ENCODE assay signal across 1 cellular context in the genomic region with DNA sequence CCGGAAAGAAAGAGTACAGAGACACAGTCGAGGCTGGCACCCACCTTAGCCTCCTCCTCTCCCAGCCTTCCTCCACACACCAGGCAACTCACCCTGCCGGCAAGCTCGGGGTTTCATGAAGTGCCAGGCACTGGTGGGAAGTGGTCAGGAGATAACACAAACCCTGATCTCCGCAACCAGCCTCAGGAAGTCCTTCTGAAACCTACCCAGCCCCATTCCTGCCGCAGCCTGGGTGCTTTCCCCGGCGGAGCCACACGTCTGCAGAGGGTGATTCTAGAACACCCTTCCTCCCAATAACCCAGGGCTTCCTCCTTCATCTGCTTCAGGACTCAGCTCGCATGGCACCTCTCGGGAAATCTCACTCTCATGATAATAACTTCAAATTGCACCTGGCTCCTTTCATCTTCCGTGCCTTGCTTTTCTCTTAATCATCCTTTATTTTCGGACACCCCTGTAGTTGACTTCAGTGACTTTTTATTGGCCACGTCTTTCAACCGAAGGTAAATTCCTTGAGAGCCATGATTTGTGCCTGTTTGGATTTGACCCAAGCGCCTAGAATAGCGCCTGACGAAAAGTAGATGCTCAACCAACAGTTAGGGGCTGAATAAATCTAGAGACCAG.
TF ChIP-seq lines count a peak whose summit lies in the region.

No MANE protein-coding gene starts in this region.

TF ChIP-seq in HepG2, 621 proteins besides CTCF, POLR2A, EP300 and RAD21:
- no peak for TF ChIP-seq ZNF713 (CRISPR knock-in tag; IDR thresholded peaks at IDR 0.05)
- 0 out of 2 replicates have a peak, but pooled peaks have one; percentile 34 for TF ChIP-seq EZH2 (conservative IDR thresholded peaks at IDR 0.05; ENCODE audit: low read depth, low read length)
